Comparison of ENCODE assay signal across 8 cellular contexts in genomic region chr4:89298160-89298559, GRCh38. TPM values are rescaled to one million over a fixed set of nuclear protein-coding genes. Genes with fewer than 3 reads are reported as not detected.
A peak's percentile ranks its signal among the peaks of the same experiment; 100 is the strongest.
DNase-seq lines count a peak whose midpoint lies in the region; ATAC-seq and TF ChIP-seq lines count a peak whose summit lies in the region.

No MANE protein-coding gene starts in this region.

- H3K27me3 Mint-ChIP-seq in activated CD4-positive, alpha-beta memory T cell treated with anti-CD3 and anti-CD28 coated beads, Interleukin-2, amount 10 ng/mL, durations not matched to agents 7 days and 5 days: no peaks in the 10 kb centered on the region

- DNase-seq in activated CD4-positive, alpha-beta memory T cell treated with anti-CD3 and anti-CD28 coated beads, Interleukin-2, amount 10 ng/mL, durations not matched to agents 7 days and 5 days: peak; percentile 62
- no peak for DNase-seq in UCSD-AML1 (lab: John Stamatoyannopoulos, UW; ENCODE audit: unreplicated experiment)
- no peak for DNase-seq in testis
- DNase-seq in HCEC 1CT: no peak

- H3K9me3 ChIP-seq in muscle layer of duodenum (ENCODE audit: control insufficient read depth in 1 of 2, low read length in 2 of 2): no peaks in the 10 kb centered on the region
- H3K9me3 ChIP-seq in testis: no peaks in the 10 kb centered on the region
- no peaks in the 10 kb centered on the region for H3K9me3 ChIP-seq in gastroesophageal sphincter

- ATAC-seq in GM18502 (IDR thresholded peaks at IDR 0.05; ENCODE audit: poor library complexity, unreplicated experiment) (peak; percentile 42), HG02623 (IDR thresholded peaks at IDR 0.05; ENCODE audit: unreplicated experiment) (peak; percentile 57), gastroesophageal sphincter (no peak)

- intact Hi-C loops in testis (cut with DNase I; ENCODE audit: low total_unique reads): no loop called here

- peak overlapping the region; percentile 73 for H3K4me3 Mint-ChIP-seq in activated CD4-positive, alpha-beta memory T cell treated with anti-CD3 and anti-CD28 coated beads, Interleukin-2, amount 10 ng/mL, durations not matched to agents 7 days and 5 days

- CTCF ChIA-PET in activated CD4-positive, alpha-beta memory T cell treated with anti-CD3 and anti-CD28 coated beads, Interleukin-2, amount 10 ng/mL, durations not matched to agents 7 days and 5 days (lab: Charles Lee): interaction anchor here (1.0 to 3.6 kb wide), 7 partner anchors 9 to 172 kb away, joined by 3 to 20 read pairs (median 7); partner anchors contain the start of gene GPRIN3

- 73 to 80% methylated on average over 2 of the region's 2 CpGs for WGBS in testis, 2 donors
- WGBS in gastroesophageal sphincter (ENCODE audit: low coverage in 1 of 2), 2 donors: 83 to 84% methylated on average over 2 of the region's 2 CpGs

- H3K4me1 Mint-ChIP-seq in activated CD4-positive, alpha-beta memory T cell treated with anti-CD3 and anti-CD28 coated beads, Interleukin-2, amount 10 ng/mL, durations not matched to agents 7 days and 5 days: peaks cover 82% of the 10 kb centered on the region

- H3K27me3 ChIP-seq in muscle layer of duodenum (ENCODE audit: low read depth, low read length): no peaks in the 10 kb centered on the region
- no peaks in the 10 kb centered on the region for H3K27me3 ChIP-seq in testis
- no peaks in the 10 kb centered on the region for H3K27me3 ChIP-seq in gastroesophageal sphincter

- no peak for TF ChIP-seq POLR2A in testis (IDR thresholded peaks at IDR 0.05)
- TF ChIP-seq POLR2A in gastroesophageal sphincter (IDR thresholded peaks at IDR 0.05): no peak

- peak overlapping the region; percentile 99 for H3K27ac Mint-ChIP-seq in activated CD4-positive, alpha-beta memory T cell treated with anti-CD3 and anti-CD28 coated beads, Interleukin-2, amount 10 ng/mL, durations not matched to agents 7 days and 5 days

- no peak for TF ChIP-seq CTCF in testis (IDR thresholded peaks at IDR 0.05)
- no peak for TF ChIP-seq CTCF in gastroesophageal sphincter (IDR thresholded peaks at IDR 0.05)

- H3K36me3 ChIP-seq in muscle layer of duodenum (ENCODE audit: control insufficient read depth in 1 of 2, insufficient read depth in 2 of 2, low read length in 2 of 2) (no peaks in the 10 kb centered on the region), testis (ENCODE audit: low read depth, missing control alignments) (no peaks in the 10 kb centered on the region), gastroesophageal sphincter (no peaks in the 10 kb centered on the region)

- no peak for TF ChIP-seq EP300 in gastroesophageal sphincter (IDR thresholded peaks at IDR 0.05)

- H3K9me3 Mint-ChIP-seq in activated CD4-positive, alpha-beta memory T cell treated with anti-CD3 and anti-CD28 coated beads, Interleukin-2, amount 10 ng/mL, durations not matched to agents 7 days and 5 days: no peaks in the 10 kb centered on the region

- POLR2A ChIA-PET in activated CD4-positive, alpha-beta memory T cell treated with anti-CD3 and anti-CD28 coated beads, Interleukin-2, amount 10 ng/mL, durations not matched to agents 7 days and 5 days (lab: Charles Lee): interaction anchor here (0.9 to 11.2 kb wide), 15 partner anchors 10 to 349 kb away, joined by 3 to 516 read pairs (median 7); partner anchors contain the start of gene GPRIN3

- peaks cover 70% of the 10 kb centered on the region for H3K36me3 Mint-ChIP-seq in activated CD4-positive, alpha-beta memory T cell treated with anti-CD3 and anti-CD28 coated beads, Interleukin-2, amount 10 ng/mL, durations not matched to agents 7 days and 5 days (ENCODE audit: low read depth)

- H3K27ac ChIP-seq in muscle layer of duodenum (ENCODE audit: low read length) (peak overlapping the region; percentile 65), testis (no peak overlapping the region), gastroesophageal sphincter (peak overlapping the region in 2 of 4 donors; percentile 16 to 64)

- H3K4me1 ChIP-seq in muscle layer of duodenum (ENCODE audit: control insufficient read depth in 1 of 2, insufficient read depth in 2 of 2, low read length in 2 of 2) (peaks cover 0 to 5% of the 10 kb centered on the region in 2 donors), testis (no peaks in the 10 kb centered on the region), gastroesophageal sphincter (peaks cover 0 to 12% (median 0%) of the 10 kb centered on the region in 3 donors)

- H3K4me3 ChIP-seq in muscle layer of duodenum (ENCODE audit: low read depth in 1 of 2, low read length in 2 of 2): no peak overlapping the region
- no peak overlapping the region for H3K4me3 ChIP-seq in testis
- no peak overlapping the region for H3K4me3 ChIP-seq in gastroesophageal sphincter

RNA-seq across cellular contexts. Expression of gene GPRIN3, which starts 9.4 kb away (rescaled TPM):
- total RNA-seq in activated CD4-positive, alpha-beta memory T cell treated with anti-CD3 and anti-CD28 coated beads, Interleukin-2, amount 10 ng/mL, durations not matched to agents 7 days and 5 days: 100 to 1,000 TPM; 102 to 106 TPM
- 1 to 10 TPM; 2.2 to 2.5 TPM for total RNA-seq in testis
- 0.58 TPM for polyA plus RNA-seq in testis (ENCODE audit: insufficient read depth, low read depth, low replicate concordance)
- total RNA-seq in gastroesophageal sphincter: 1 to 10 TPM; 2.4 to 4.3 (median 2.7) TPM

Comparison
In these comparisons a context has a peak if more than half of its experiments do, and no peak if none do; other contexts are left out.
1. RNA of gene GPRIN3, which starts 9.4 kb away (total RNA-seq): 102 to 106 TPM in activated CD4-positive, alpha-beta memory T cell treated with anti-CD3 and anti-CD28 coated beads, Interleukin-2, amount 10 ng/mL, durations not matched to agents 7 days and 5 days; 2.4 to 4.3 TPM in gastroesophageal sphincter and 2.2 to 2.5 TPM in testis; every median in the first group is over 10 times any median in the second.